In the genomic region with DNA sequence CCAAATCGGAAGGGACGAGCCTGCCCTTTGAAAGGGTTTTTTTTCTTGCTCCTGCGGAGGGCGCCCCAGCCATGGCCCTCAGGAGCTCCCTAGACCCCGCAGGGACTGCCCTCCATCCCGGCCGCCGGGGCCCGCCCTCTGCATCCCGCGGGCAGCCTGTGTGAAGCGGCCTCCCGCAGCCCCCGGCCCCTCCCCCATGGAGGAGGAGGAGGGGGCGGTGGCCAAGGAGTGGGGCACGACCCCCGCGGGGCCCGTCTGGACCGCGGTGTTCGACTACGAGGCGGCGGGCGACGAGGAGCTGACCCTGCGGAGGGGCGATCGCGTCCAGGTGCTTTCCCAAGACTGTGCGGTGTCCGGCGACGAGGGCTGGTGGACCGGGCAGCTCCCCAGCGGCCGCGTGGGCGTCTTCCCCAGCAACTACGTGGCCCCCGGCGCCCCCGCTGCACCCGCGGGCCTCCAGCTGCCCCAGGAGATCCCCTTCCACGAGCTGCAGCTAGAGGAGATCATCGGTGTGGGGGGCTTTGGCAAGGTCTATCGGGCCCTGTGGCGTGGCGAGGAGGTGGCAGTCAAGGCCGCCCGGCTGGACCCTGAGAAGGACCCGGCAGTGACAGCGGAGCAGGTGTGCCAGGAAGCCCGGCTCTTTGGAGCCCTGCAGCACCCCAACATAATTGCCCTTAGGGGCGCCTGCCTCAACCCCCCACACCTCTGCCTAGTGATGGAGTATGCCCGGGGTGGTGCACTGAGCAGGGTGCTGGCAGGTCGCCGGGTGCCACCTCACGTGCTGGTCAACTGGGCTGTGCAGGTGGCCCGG, we compare ENCODE assay signal across 8 cellular contexts. TPM values are rescaled to one million over a fixed set of nuclear protein-coding genes. Genes with fewer than 3 reads are reported as not detected.
DNase-seq lines count a peak whose midpoint lies in the region; ATAC-seq and TF ChIP-seq lines count a peak whose summit lies in the region.

No MANE protein-coding gene starts in this region.

- 60% methylated on average over 1 of the region's 62 CpGs for WGBS in right lobe of liver (ENCODE audit: insufficient coverage, low coverage, low lambda C conversion rate, missing lambda C conversion rate)

- H3K27ac ChIP-seq in RWPE1: peak overlapping the region; percentile 80
- peak overlapping the region in 1 of 3 donors; percentile 94 for H3K27ac ChIP-seq in right lobe of liver
- no peak overlapping the region for H3K27ac ChIP-seq in subcutaneous abdominal adipose tissue (ENCODE audit: low read depth, low read length)

- H3K4me3 ChIP-seq in right lobe of liver: peak overlapping the region; percentile 64 to 99 (median 80)
- H3K4me3 ChIP-seq in subcutaneous abdominal adipose tissue (ENCODE audit: low read depth in 1 of 5, low read length in 5 of 5): peak overlapping the region; percentile 17 to 94 (median 82)

- no peaks in the 10 kb centered on the region for H3K9me3 ChIP-seq in right lobe of liver
- no peaks in the 10 kb centered on the region for H3K9me3 ChIP-seq in subcutaneous abdominal adipose tissue (ENCODE audit: control insufficient read depth in 5 of 5, low read length in 5 of 5)

- peaks cover 0 to 5% (median 0%) of the 10 kb centered on the region in 4 donors for H3K4me1 ChIP-seq in right lobe of liver
- peaks cover 2 to 30% (median 28%) of the 10 kb centered on the region in 5 donors for H3K4me1 ChIP-seq in subcutaneous abdominal adipose tissue (ENCODE audit: control insufficient read depth in 5 of 5, insufficient read depth in 5 of 5, low read length in 5 of 5)

- TF ChIP-seq CTCF in RWPE1 (conservative IDR thresholded peaks at IDR 0.05; ENCODE audit: low read depth) (no peak), right lobe of liver (IDR thresholded peaks at IDR 0.05) (no peak)

- DNase-seq in NOMO-1 (lab: John Stamatoyannopoulos, UW; ENCODE audit: unreplicated experiment in 2 of 2) (peak; percentile 9 to 16), NOMO-1 treated with dmso at 0.1 percent for 144 hours (lab: John Stamatoyannopoulos, UW; ENCODE audit: unreplicated experiment) (no peak), RWPE1 (ENCODE audit: low spot score) (peak; percentile 12), cerebellar cortex (ENCODE audit: low spot score) (peak; percentile 46), right lobe of liver (peak in 1 of 3 donors; percentile 37), ureter (ENCODE audit: low spot score) (no peak)

- peak; percentile 13 for ATAC-seq in HG02763 (IDR thresholded peaks at IDR 0.05; ENCODE audit: unreplicated experiment)
- ATAC-seq in right lobe of liver: peak; percentile 4 to 22 (median 11)

- CTCF ChIA-PET in RWPE1 (lab: Yijun Ruan, JAX): no interaction called here

- H3K36me3 ChIP-seq in right lobe of liver (no peaks in the 10 kb centered on the region), subcutaneous abdominal adipose tissue (ENCODE audit: control insufficient read depth in 5 of 5, insufficient read depth in 5 of 5, low read length in 5 of 5) (no peaks in the 10 kb centered on the region)

- intact Hi-C loops in right lobe of liver (cut with DNase I): no loop called here

- H3K9ac ChIP-seq in subcutaneous abdominal adipose tissue (ENCODE audit: low read length in 5 of 5): peak overlapping the region in 3 of 5 donors; percentile 55 to 80 (median 72)

- H3K27me3 ChIP-seq in right lobe of liver (no peaks in the 10 kb centered on the region), subcutaneous abdominal adipose tissue (ENCODE audit: control insufficient read depth in 5 of 5, insufficient read depth in 4 of 5, low read length in 5 of 5) (no peaks in the 10 kb centered on the region)

- TF ChIP-seq POLR2A in right lobe of liver (IDR thresholded peaks at IDR 0.05): no peak

- POLR2A ChIA-PET in RWPE1 (lab: Yijun Ruan, JAX; ENCODE audit: low non-redundant PET): no interaction called here

RNA-seq across cellular contexts. Expression of a gene that starts 0.8 kb away (rescaled TPM):
- total RNA-seq in right lobe of liver (1 to 10 TPM; 4.2 to 7.0 (median 6.5) TPM), ureter (14.4 TPM)

RNA-seq across cellular contexts. Expression of a gene that starts 26.1 kb away (rescaled TPM):
- total RNA-seq in right lobe of liver: not detected
- not detected for total RNA-seq in ureter

RNA-seq across cellular contexts. Expression of a gene that starts 34.4 kb away (rescaled TPM):
- 1 to 10 TPM; 1.5 to 8.7 (median 3.9) TPM for total RNA-seq in right lobe of liver
- not detected for total RNA-seq in ureter

Comparison
In these comparisons a context has a peak if more than half of its experiments do, and no peak if none do; other contexts are left out.
1. DNase-seq: peak in NOMO-1 (2 of 2), RWPE1 (single experiment) and cerebellar cortex (single experiment); none in NOMO-1 treated with dmso at 0.1 percent for 144 hours (single experiment) and ureter (single experiment).